Comparison of ENCODE assay signal across 2 cellular contexts in genomic region chr16:85536411-85537330, GRCh38.
A peak's percentile ranks its signal among the peaks of the same experiment; 100 is the strongest.
TF ChIP-seq lines count a peak whose summit lies in the region.

No MANE protein-coding gene starts in this region.

TF ChIP-seq in K562, 482 proteins besides CTCF, POLR2A, EP300 and RAD21 (continued from another document and continues in another):
- TF ChIP-seq, protein P1, sequence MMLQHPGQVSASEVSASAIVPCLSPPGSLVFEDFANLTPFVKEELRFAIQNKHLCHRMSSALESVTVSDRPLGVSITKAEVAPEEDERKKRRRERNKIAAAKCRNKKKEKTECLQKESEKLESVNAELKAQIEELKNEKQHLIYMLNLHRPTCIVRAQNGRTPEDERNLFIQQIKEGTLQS (IDR thresholded peaks at IDR 0.05), result no peak
- TF ChIP-seq, protein P1 (CRISPR knock-in tag; conservative IDR thresholded peaks at IDR 0.05), result no peak
- TF ChIP-seq ZBTB7A (IDR thresholded peaks at IDR 0.05; ENCODE audit: borderline replicate concordance, control insufficient read depth, low read depth, low read length) (no peak), XRCC5 (IDR thresholded peaks at IDR 0.05; ENCODE audit: low read depth, low read length) (no peak), KLF6 (CRISPR knock-in tag; IDR thresholded peaks at IDR 0.05; ENCODE audit: borderline replicate concordance) (no peak), ZNF75A (CRISPR knock-in tag; IDR thresholded peaks at IDR 0.05) (no peak), BRCA1 (IDR thresholded peaks at IDR 0.05) (no peak), BRCA1 (CRISPR knock-in tag; IDR thresholded peaks at IDR 0.05) (no peak), SMARCA4 (IDR thresholded peaks at IDR 0.05) (no peak), FOXJ3 (CRISPR knock-in tag; IDR thresholded peaks at IDR 0.05) (no peak), MBD2 (IDR thresholded peaks at IDR 0.05; ENCODE audit: borderline replicate concordance, low read depth) (no peak), ZNF431 (CRISPR knock-in tag; IDR thresholded peaks at IDR 0.05) (no peak), MCM3 (IDR thresholded peaks at IDR 0.05) (no peak), ZNF184 (CRISPR knock-in tag; IDR thresholded peaks at IDR 0.05) (no peak), ZFP30 (CRISPR knock-in tag; IDR thresholded peaks at IDR 0.05; ENCODE audit: borderline replicate concordance) (no peak), SMAD3 (CRISPR knock-in tag; conservative IDR thresholded peaks at IDR 0.05) (0 out of 2 replicates have a peak, but pooled peaks have one; percentile 16), EWSR1 (IDR thresholded peaks at IDR 0.05; ENCODE audit: borderline replicate concordance, low read depth, partially characterized antibody) (no peak), PHF20 (IDR thresholded peaks at IDR 0.05; ENCODE audit: partially characterized antibody) (no peak), CREM (IDR thresholded peaks at IDR 0.05; ENCODE audit: low read depth) (no peak), RFX1 (IDR thresholded peaks at IDR 0.05) (peak; percentile 74; the same call in 1 of the 2 replicates), THRAP3 (IDR thresholded peaks at IDR 0.05; ENCODE audit: borderline replicate concordance) (no peak), CAMTA2 (CRISPR knock-in tag; conservative IDR thresholded peaks at IDR 0.05) (no peak; the same call in 1 of the 2 replicates), NFYB (IDR thresholded peaks at IDR 0.05; ENCODE audit: extremely low read depth, insufficient read length) (no peak), CHD1 (IDR thresholded peaks at IDR 0.05; ENCODE audit: low read length) (no peak), GABPB1 (CRISPR knock-in tag; IDR thresholded peaks at IDR 0.05) (no peak; the same call in 1 of the 2 replicates), U2AF1 (optimal IDR thresholded peaks at IDR 0.05; ENCODE audit: low read depth, low read length) (no peak), ILF3 (IDR thresholded peaks at IDR 0.05; ENCODE audit: borderline replicate concordance) (no peak), COPS2 (conservative IDR thresholded peaks at IDR 0.05) (no peak), HEY1 (CRISPR knock-in tag; IDR thresholded peaks at IDR 0.05; ENCODE audit: borderline replicate concordance) (no peak), ZNF143 (CRISPR knock-in tag; IDR thresholded peaks at IDR 0.05) (no peak; the same call in 1 of the 2 replicates), DPF2 (IDR thresholded peaks at IDR 0.05) (no peak), MITF (IDR thresholded peaks at IDR 0.05) (no peak), HMBOX1 (IDR thresholded peaks at IDR 0.05) (no peak), ZEB2 (IDR thresholded peaks at IDR 0.05) (no peak), RBM15 (IDR thresholded peaks at IDR 0.05; ENCODE audit: insufficient read depth, low read length) (no peak), ZNF274 (IDR thresholded peaks at IDR 0.05; ENCODE audit: borderline replicate concordance, low read depth, low read length) (no peak)
- TF ChIP-seq, protein P2, sequence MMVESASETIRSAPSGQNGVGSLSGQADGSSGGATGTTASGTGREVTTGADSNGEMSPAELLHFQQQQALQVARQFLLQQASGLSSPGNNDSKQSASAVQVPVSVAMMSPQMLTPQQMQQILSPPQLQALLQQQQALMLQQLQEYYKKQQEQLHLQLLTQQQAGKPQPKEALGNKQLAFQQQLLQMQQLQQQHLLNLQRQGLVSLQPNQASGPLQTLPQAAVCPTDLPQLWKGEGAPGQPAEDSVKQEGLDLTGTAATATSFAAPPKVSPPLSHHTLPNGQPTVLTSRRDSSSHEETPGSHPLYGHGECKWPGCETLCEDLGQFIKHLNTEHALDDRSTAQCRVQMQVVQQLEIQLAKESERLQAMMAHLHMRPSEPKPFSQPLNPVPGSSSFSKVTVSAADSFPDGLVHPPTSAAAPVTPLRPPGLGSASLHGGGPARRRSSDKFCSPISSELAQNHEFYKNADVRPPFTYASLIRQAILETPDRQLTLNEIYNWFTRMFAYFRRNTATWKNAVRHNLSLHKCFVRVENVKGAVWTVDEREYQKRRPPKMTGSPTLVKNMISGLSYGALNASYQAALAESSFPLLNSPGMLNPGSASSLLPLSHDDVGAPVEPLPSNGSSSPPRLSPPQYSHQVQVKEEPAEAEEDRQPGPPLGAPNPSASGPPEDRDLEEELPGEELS (CRISPR knock-in tag; IDR thresholded peaks at IDR 0.05; ENCODE audit: borderline replicate concordance), result no peak
- TF ChIP-seq, protein P3, sequence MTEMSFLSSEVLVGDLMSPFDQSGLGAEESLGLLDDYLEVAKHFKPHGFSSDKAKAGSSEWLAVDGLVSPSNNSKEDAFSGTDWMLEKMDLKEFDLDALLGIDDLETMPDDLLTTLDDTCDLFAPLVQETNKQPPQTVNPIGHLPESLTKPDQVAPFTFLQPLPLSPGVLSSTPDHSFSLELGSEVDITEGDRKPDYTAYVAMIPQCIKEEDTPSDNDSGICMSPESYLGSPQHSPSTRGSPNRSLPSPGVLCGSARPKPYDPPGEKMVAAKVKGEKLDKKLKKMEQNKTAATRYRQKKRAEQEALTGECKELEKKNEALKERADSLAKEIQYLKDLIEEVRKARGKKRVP (CRISPR knock-in tag; IDR thresholded peaks at IDR 0.05), result peak; percentile 63; the same call in 1 of the 2 replicates

TF ChIP-seq in HepG2, 621 proteins besides CTCF, POLR2A, EP300 and RAD21 (continued from another document and continues in another):
- TF ChIP-seq, protein P4, sequence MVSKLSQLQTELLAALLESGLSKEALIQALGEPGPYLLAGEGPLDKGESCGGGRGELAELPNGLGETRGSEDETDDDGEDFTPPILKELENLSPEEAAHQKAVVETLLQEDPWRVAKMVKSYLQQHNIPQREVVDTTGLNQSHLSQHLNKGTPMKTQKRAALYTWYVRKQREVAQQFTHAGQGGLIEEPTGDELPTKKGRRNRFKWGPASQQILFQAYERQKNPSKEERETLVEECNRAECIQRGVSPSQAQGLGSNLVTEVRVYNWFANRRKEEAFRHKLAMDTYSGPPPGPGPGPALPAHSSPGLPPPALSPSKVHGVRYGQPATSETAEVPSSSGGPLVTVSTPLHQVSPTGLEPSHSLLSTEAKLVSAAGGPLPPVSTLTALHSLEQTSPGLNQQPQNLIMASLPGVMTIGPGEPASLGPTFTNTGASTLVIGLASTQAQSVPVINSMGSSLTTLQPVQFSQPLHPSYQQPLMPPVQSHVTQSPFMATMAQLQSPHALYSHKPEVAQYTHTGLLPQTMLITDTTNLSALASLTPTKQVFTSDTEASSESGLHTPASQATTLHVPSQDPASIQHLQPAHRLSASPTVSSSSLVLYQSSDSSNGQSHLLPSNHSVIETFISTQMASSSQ (IDR thresholded peaks at IDR 0.05; ENCODE audit: low read depth), result no peak
- TF ChIP-seq, protein P4 (CRISPR knock-in tag; IDR thresholded peaks at IDR 0.05; ENCODE audit: borderline replicate concordance), result peak; percentile 42
- TF ChIP-seq IRF9 (CRISPR knock-in tag; IDR thresholded peaks at IDR 0.05; ENCODE audit: borderline replicate concordance) (0 out of 2 replicates have a peak, but pooled peaks have one; percentile 72), ARID4A (CRISPR knock-in tag; IDR thresholded peaks at IDR 0.05; ENCODE audit: borderline replicate concordance) (peak; percentile 61; the same call in 1 of the 2 replicates), KDM1A (CRISPR knock-in tag; IDR thresholded peaks at IDR 0.05) (0 out of 2 replicates have a peak, but pooled peaks have one; percentile 19), ATAD3A (CRISPR knock-in tag; IDR thresholded peaks at IDR 0.05) (0 out of 2 replicates have a peak, but pooled peaks have one; percentile 13), ZFP41 (CRISPR knock-in tag; IDR thresholded peaks at IDR 0.05; ENCODE audit: borderline replicate concordance) (peak; percentile 61; the same call in 1 of the 2 replicates), ZKSCAN8 (CRISPR knock-in tag; IDR thresholded peaks at IDR 0.05; ENCODE audit: borderline replicate concordance) (peak; percentile 50; the same call in 1 of the 2 replicates), ZNF737 (CRISPR knock-in tag; IDR thresholded peaks at IDR 0.05; ENCODE audit: borderline replicate concordance) (no peak), GATA4 (IDR thresholded peaks at IDR 0.05; ENCODE audit: borderline replicate concordance, low read depth) (peak; percentile 49), TAF1 (CRISPR knock-in tag; IDR thresholded peaks at IDR 0.05) (peak; percentile 75)
- TF ChIP-seq, protein P5, sequence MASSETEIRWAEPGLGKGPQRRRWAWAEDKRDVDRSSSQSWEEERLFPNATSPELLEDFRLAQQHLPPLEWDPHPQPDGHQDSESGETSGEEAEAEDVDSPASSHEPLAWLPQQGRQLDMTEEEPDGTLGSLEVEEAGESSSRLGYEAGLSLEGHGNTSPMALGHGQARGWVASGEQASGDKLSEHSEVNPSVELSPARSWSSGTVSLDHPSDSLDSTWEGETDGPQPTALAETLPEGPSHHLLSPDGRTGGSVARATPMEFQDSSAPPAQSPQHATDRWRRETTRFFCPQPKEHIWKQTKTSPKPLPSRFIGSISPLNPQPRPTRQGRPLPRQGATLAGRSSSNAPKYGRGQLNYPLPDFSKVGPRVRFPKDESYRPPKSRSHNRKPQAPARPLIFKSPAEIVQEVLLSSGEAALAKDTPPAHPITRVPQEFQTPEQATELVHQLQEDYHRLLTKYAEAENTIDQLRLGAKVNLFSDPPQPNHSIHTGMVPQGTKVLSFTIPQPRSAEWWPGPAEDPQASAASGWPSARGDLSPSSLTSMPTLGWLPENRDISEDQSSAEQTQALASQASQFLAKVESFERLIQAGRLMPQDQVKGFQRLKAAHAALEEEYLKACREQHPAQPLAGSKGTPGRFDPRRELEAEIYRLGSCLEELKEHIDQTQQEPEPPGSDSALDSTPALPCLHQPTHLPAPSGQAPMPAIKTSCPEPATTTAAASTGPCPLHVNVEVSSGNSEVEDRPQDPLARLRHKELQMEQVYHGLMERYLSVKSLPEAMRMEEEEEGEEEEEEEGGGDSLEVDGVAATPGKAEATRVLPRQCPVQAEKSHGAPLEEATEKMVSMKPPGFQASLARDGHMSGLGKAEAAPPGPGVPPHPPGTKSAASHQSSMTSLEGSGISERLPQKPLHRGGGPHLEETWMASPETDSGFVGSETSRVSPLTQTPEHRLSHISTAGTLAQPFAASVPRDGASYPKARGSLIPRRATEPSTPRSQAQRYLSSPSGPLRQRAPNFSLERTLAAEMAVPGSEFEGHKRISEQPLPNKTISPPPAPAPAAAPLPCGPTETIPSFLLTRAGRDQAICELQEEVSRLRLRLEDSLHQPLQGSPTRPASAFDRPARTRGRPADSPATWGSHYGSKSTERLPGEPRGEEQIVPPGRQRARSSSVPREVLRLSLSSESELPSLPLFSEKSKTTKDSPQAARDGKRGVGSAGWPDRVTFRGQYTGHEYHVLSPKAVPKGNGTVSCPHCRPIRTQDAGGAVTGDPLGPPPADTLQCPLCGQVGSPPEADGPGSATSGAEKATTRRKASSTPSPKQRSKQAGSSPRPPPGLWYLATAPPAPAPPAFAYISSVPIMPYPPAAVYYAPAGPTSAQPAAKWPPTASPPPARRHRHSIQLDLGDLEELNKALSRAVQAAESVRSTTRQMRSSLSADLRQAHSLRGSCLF (CRISPR knock-in tag; IDR thresholded peaks at IDR 0.05; ENCODE audit: borderline replicate concordance), result no peak
- TF ChIP-seq, protein P6, sequence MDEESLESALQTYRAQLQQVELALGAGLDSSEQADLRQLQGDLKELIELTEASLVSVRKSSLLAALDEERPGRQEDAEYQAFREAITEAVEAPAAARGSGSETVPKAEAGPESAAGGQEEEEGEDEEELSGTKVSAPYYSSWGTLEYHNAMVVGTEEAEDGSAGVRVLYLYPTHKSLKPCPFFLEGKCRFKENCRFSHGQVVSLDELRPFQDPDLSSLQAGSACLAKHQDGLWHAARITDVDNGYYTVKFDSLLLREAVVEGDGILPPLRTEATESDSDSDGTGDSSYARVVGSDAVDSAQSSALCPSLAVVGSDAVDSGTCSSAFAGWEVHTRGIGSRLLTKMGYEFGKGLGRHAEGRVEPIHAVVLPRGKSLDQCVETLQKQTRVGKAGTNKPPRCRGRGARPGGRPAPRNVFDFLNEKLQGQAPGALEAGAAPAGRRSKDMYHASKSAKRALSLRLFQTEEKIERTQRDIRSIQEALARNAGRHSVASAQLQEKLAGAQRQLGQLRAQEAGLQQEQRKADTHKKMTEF (CRISPR knock-in tag; IDR thresholded peaks at IDR 0.05), result peak; percentile 34; the same call in 1 of the 2 replicates
